Comparison of ENCODE assay signal across 9 cellular contexts in genomic region chr1:154767315-154768240, GRCh38.
A peak's percentile ranks its signal among the peaks of the same experiment; 100 is the strongest.
DNase-seq lines count a peak whose midpoint lies in the region; ATAC-seq and TF ChIP-seq lines count a peak whose summit lies in the region.
"Had no signal": no experiment of that assay in that cellular context is flagged by ENCODE, and none has a peak within 500 bp of the region (broad histone marks: within the 10 kb centered on the region; RNA-seq: fewer than 3 reads in every experiment).

No MANE protein-coding gene starts in this region.

- no peaks in the 10 kb centered on the region for H3K9me3 ChIP-seq in RWPE2 (ENCODE audit: severe bottlenecking)

- H3K36me3 ChIP-seq in RWPE2 (ENCODE audit: low read depth), result no peaks in the 10 kb centered on the region

- H3K4me3 ChIP-seq in RWPE2 (ENCODE audit: severe bottlenecking) (no peak overlapping the region), fibroblast of the aortic adventitia (ENCODE audit: low read depth, low read length) (no peak overlapping the region)

- peaks cover 23% of the 10 kb centered on the region for H3K27me3 ChIP-seq in RWPE2 (ENCODE audit: insufficient read depth, poor library complexity, severe bottlenecking)

- no peak overlapping the region for H3K4me3 Mint-ChIP-seq in osteocyte (ENCODE audit: unreplicated experiment)
- no peak overlapping the region for H3K4me3 Mint-ChIP-seq in effector memory CD8-positive, alpha-beta T cell
- no peak overlapping the region for H3K4me3 Mint-ChIP-seq in activated CD4-positive, alpha-beta memory T cell treated with anti-CD3 and anti-CD28 coated beads, Interleukin-2, amount 10 ng/mL, durations not matched to agents 7 days and 5 days
- H3K4me3 Mint-ChIP-seq: naive thymus-derived CD4-positive, alpha-beta T cell had no signal

- peak; percentile 34 for DNase-seq in EL
- DNase-seq in RWPE2 (ENCODE audit: low spot score), result peak; percentile 17
- peak; percentile 67 for DNase-seq in fibroblast of the aortic adventitia (ENCODE audit: low read depth)
- DNase-seq in osteocyte (ENCODE audit: extremely low spot score, unreplicated experiment), result peak; percentile 88
- no peak for DNase-seq in middle frontal gyrus (ENCODE audit: extremely low spot score, low spot score)
- no peak for DNase-seq in effector memory CD8-positive, alpha-beta T cell
- no peak for DNase-seq in activated CD4-positive, alpha-beta memory T cell treated with anti-CD3 and anti-CD28 coated beads, Interleukin-2, amount 10 ng/mL, durations not matched to agents 7 days and 5 days
- no peak for DNase-seq in activated CD4-positive, alpha-beta T cell treated with anti-CD3 and anti-CD28 coated beads for 48 hours
- DNase-seq: naive thymus-derived CD4-positive, alpha-beta T cell had no signal

- POLR2A ChIA-PET in activated CD4-positive, alpha-beta memory T cell treated with anti-CD3 and anti-CD28 coated beads, Interleukin-2, amount 10 ng/mL, durations not matched to agents 7 days and 5 days (lab: Charles Lee), result no interaction called here

- CTCF ChIA-PET in activated CD4-positive, alpha-beta memory T cell treated with anti-CD3 and anti-CD28 coated beads, Interleukin-2, amount 10 ng/mL, durations not matched to agents 7 days and 5 days (lab: Charles Lee), result no interaction called here

- peaks cover 13% of the 10 kb centered on the region for H3K4me1 Mint-ChIP-seq in osteocyte (ENCODE audit: unreplicated experiment)
- peaks cover 0 to 2% of the 10 kb centered on the region in 2 donors for H3K4me1 Mint-ChIP-seq in effector memory CD8-positive, alpha-beta T cell (ENCODE audit: low read depth in 2 of 2)
- H3K4me1 Mint-ChIP-seq in activated CD4-positive, alpha-beta memory T cell treated with anti-CD3 and anti-CD28 coated beads, Interleukin-2, amount 10 ng/mL, durations not matched to agents 7 days and 5 days, result no peaks in the 10 kb centered on the region

- H3K9me3 Mint-ChIP-seq in osteocyte (ENCODE audit: unreplicated experiment), result no peaks in the 10 kb centered on the region
- H3K9me3 Mint-ChIP-seq in effector memory CD8-positive, alpha-beta T cell, result no peaks in the 10 kb centered on the region
- no peaks in the 10 kb centered on the region for H3K9me3 Mint-ChIP-seq in activated CD4-positive, alpha-beta memory T cell treated with anti-CD3 and anti-CD28 coated beads, Interleukin-2, amount 10 ng/mL, durations not matched to agents 7 days and 5 days
- H3K9me3 Mint-ChIP-seq: naive thymus-derived CD4-positive, alpha-beta T cell had no signal

- H3K4me1 ChIP-seq in RWPE2 (ENCODE audit: insufficient read depth, poor library complexity, severe bottlenecking), result no peaks in the 10 kb centered on the region

- H3K36me3 Mint-ChIP-seq in osteocyte (ENCODE audit: unreplicated experiment), result no peaks in the 10 kb centered on the region
- H3K36me3 Mint-ChIP-seq in effector memory CD8-positive, alpha-beta T cell (ENCODE audit: insufficient read depth), result no peaks in the 10 kb centered on the region
- H3K36me3 Mint-ChIP-seq in activated CD4-positive, alpha-beta memory T cell treated with anti-CD3 and anti-CD28 coated beads, Interleukin-2, amount 10 ng/mL, durations not matched to agents 7 days and 5 days (ENCODE audit: low read depth), result no peaks in the 10 kb centered on the region
- H3K36me3 Mint-ChIP-seq: naive thymus-derived CD4-positive, alpha-beta T cell had no signal

- ATAC-seq in RWPE2 (ENCODE audit: low read depth), result no peak
- no peak for ATAC-seq in effector memory CD8-positive, alpha-beta T cell (replicated peaks)
- ATAC-seq: naive thymus-derived CD4-positive, alpha-beta T cell had no signal

- H3K27ac ChIP-seq in RWPE2 (ENCODE audit: poor library complexity, severe bottlenecking), result no peak overlapping the region

- H3K27ac Mint-ChIP-seq in osteocyte (ENCODE audit: unreplicated experiment), result peak overlapping the region; percentile 76
- H3K27ac Mint-ChIP-seq in effector memory CD8-positive, alpha-beta T cell, result no peak overlapping the region
- no peak overlapping the region for H3K27ac Mint-ChIP-seq in activated CD4-positive, alpha-beta memory T cell treated with anti-CD3 and anti-CD28 coated beads, Interleukin-2, amount 10 ng/mL, durations not matched to agents 7 days and 5 days
- H3K27ac Mint-ChIP-seq: naive thymus-derived CD4-positive, alpha-beta T cell had no signal

- H3K27me3 Mint-ChIP-seq in osteocyte (ENCODE audit: unreplicated experiment), result peaks cover 45% of the 10 kb centered on the region
- peaks cover 28 to 54% of the 10 kb centered on the region in 2 donors for H3K27me3 Mint-ChIP-seq in effector memory CD8-positive, alpha-beta T cell
- H3K27me3 Mint-ChIP-seq in activated CD4-positive, alpha-beta memory T cell treated with anti-CD3 and anti-CD28 coated beads, Interleukin-2, amount 10 ng/mL, durations not matched to agents 7 days and 5 days, result peaks cover 30% of the 10 kb centered on the region

- TF ChIP-seq CTCF in RWPE2 (IDR thresholded peaks at IDR 0.05; ENCODE audit: poor library complexity, severe bottlenecking) (no peak), fibroblast of the aortic adventitia (IDR thresholded peaks at IDR 0.05; ENCODE audit: insufficient read depth, low read length) (no peak), osteocyte (IDR thresholded peaks at IDR 0.05) (no peak)

Comparison
In these comparisons a context has a peak if more than half of its experiments do, and no peak if none do; other contexts are left out.
1. DNase-seq: peak in EL (single experiment), RWPE2 (single experiment), fibroblast of the aortic adventitia (single experiment) and osteocyte (single experiment); none in middle frontal gyrus (single experiment), effector memory CD8-positive, alpha-beta T cell (0 of 3), activated CD4-positive, alpha-beta memory T cell treated with anti-CD3 and anti-CD28 coated beads, Interleukin-2, amount 10 ng/mL, durations not matched to agents 7 days and 5 days (single experiment) and activated CD4-positive, alpha-beta T cell treated with anti-CD3 and anti-CD28 coated beads for 48 hours (single experiment).